In genomic region chr17:81434681-81435417, GRCh38 we compare ENCODE assay signal across 10 cellular contexts. TPM values are rescaled to one million over a fixed set of nuclear protein-coding genes. Genes with fewer than 3 reads are reported as not detected.
"Had no signal": no experiment of that assay in that cellular context is flagged by ENCODE, and none has a peak within 500 bp of the region (broad histone marks: within the 10 kb centered on the region; RNA-seq: fewer than 3 reads in every experiment).

No MANE protein-coding gene starts in this region.

- ATAC-seq: activated T-helper 17 cell treated with anti-CD3 and anti-CD28 coated beads, Interleukin-2, amount 50 U/mL, for 72 hours; stimulated activated memory B cell treated with anti-CD40 and anti-IgM and Interleukin-4, amounts not matched to agents 10 μg/mL and 1 μg/mL and 100 μg/mL, for 72 hours had no signal

- H3K9me3 ChIP-seq: testis had no signal

- H3K4me3 ChIP-seq: cardiac muscle cell, testis had no signal

- DNase-seq: activated CD4-positive, alpha-beta T cell treated with anti-CD3 and anti-CD28 coated beads, Interleukin-2, amount 50 U/mL, for 1 hour; activated naive CD4-positive, alpha-beta T cell treated with anti-CD3 and anti-CD28 coated beads for 36 hours; activated T-cell treated with anti-CD3 and anti-CD28 coated beads for 4 hours; effector CD4-positive, alpha-beta T cell; hippocampal formation had no signal

- H3K27ac ChIP-seq: cardiac muscle cell had no signal

- H3K36me3 ChIP-seq: cardiac muscle cell had no signal

- H3K27me3 ChIP-seq: cardiac muscle cell, testis had no signal

RNA-seq across cellular contexts. Expression of gene BAHCC1, which starts 39.6 kb away (rescaled TPM):
- total RNA-seq: activated CD8-positive, alpha-beta memory T cell treated with anti-CD3 and anti-CD28 coated beads for 36 hours had no signal
